Comparison of ENCODE assay signal across 1 cellular context in genomic region chr2:7692657-7693161, GRCh38.
TF ChIP-seq lines count a peak whose summit lies in the region.

No MANE protein-coding gene starts in this region.

TF ChIP-seq in H1, 55 proteins besides CTCF, POLR2A, EP300 and RAD21 (continued from another document):
- TF ChIP-seq CHD7 (IDR thresholded peaks at IDR 0.05; ENCODE audit: insufficient replicate concordance, low read length) = no peak
- no peak for TF ChIP-seq PHF8 (conservative IDR thresholded peaks at IDR 0.05; ENCODE audit: low read depth, low read length)
- TF ChIP-seq BACH1 (IDR thresholded peaks at IDR 0.05; ENCODE audit: low read length) = no peak
- TF ChIP-seq POU5F1 (IDR thresholded peaks at IDR 0.05; ENCODE audit: low read depth, low read length) = no peak
- TF ChIP-seq MAX (IDR thresholded peaks at IDR 0.05) = no peak
- no peak for TF ChIP-seq RBBP5 (IDR thresholded peaks at IDR 0.05; ENCODE audit: borderline replicate concordance, low read depth, low read length)
- no peak for TF ChIP-seq TCF12 (IDR thresholded peaks at IDR 0.05; ENCODE audit: low read depth, low read length)
- no peak for TF ChIP-seq SRF (IDR thresholded peaks at IDR 0.05; ENCODE audit: low read depth, low read length)
- TF ChIP-seq KDM4A (IDR thresholded peaks at IDR 0.05; ENCODE audit: low read depth, low read length, severe bottlenecking) = no peak
- TF ChIP-seq CHD1 (IDR thresholded peaks at IDR 0.05; ENCODE audit: low read depth, low read length) = no peak
- no peak for TF ChIP-seq FOSL1 (IDR thresholded peaks at IDR 0.05; ENCODE audit: insufficient read depth, low read depth, low read length)
- TF ChIP-seq SP2 (IDR thresholded peaks at IDR 0.05; ENCODE audit: low read length) = no peak
- no peak for TF ChIP-seq ASH2L (IDR thresholded peaks at IDR 0.05; ENCODE audit: low read length)
TF ChIP-seq in H1: peak in this region for 0.
